In genomic region chr14:50711043-50711442, GRCh38 we compare ENCODE assay signal across 39 cellular contexts.
"Had no signal": no experiment of that assay in that cellular context is flagged by ENCODE, and none has a peak within 500 bp of the region (broad histone marks: within the 10 kb centered on the region; RNA-seq: fewer than 3 reads in every experiment).

No MANE protein-coding gene starts in this region.

- DNase-seq: activated effector memory CD4-positive, alpha-beta T cell treated with anti-CD3 and anti-CD28 coated beads, Interleukin-2, amount 50 U/mL, for 16 hours; activated effector memory CD4-positive, alpha-beta T cell treated with Interleukin-2 at 50 U/mL for 16 hours; activated gamma-delta T cell; activated gamma-delta T cell treated with Interleukin-2 at 50 U/mL for 16 hours; activated naive CD4-positive, alpha-beta T cell; activated naive CD4-positive, alpha-beta T cell treated with anti-CD3 and anti-CD28 coated beads for 36 hours; activated naive CD4-positive, alpha-beta T cell treated with anti-CD3 and anti-CD28 coated beads, Interleukin-2, amount 10 ng/mL, durations not matched to agents 7 days and 5 days; activated naive CD4-positive, alpha-beta T cell treated with anti-CD3 and anti-CD28 coated beads, Interleukin-2, amount 50 U/mL, for 16 hours; activated naive CD4-positive, alpha-beta T cell treated with Interleukin-2 at 50 U/mL for 16 hours; activated naive CD8-positive, alpha-beta T cell treated with anti-CD3 and anti-CD28 coated beads for 36 hours; activated naive CD8-positive, alpha-beta T cell treated with anti-CD3 and anti-CD28 coated beads, Interleukin-2, amount 10 ng/mL, durations not matched to agents 7 days and 5 days; activated naive CD8-positive, alpha-beta T cell treated with anti-CD3 and anti-CD28 coated beads, Interleukin-2, amount 50 U/mL, for 24 hours; activated T-cell treated with anti-CD3 and anti-CD28 coated beads, Interleukin-2, amount 50 U/mL, for 1 hour; activated T-cell treated with anti-CD3 and anti-CD28 coated beads, Interleukin-2, amount 50 U/mL, for 4 hours; activated T-cell treated with anti-CD3 and anti-CD28 coated beads, Interleukin-2, amount 50 U/mL, for 48 hours; activated T-cell treated with anti-CD3 and anti-CD28 coated beads, Interleukin-2, amount 50 U/mL, for 72 hours; adrenal gland; amniotic stem cell; amygdala; anterior cingulate cortex; aorta; body of pancreas; brain microvascular endothelial cell; caudate nucleus; central memory CD4-positive, alpha-beta T cell; cerebellar nuclear complex had no signal

- H3K4me1 Mint-ChIP-seq: activated naive CD4-positive, alpha-beta T cell treated with anti-CD3 and anti-CD28 coated beads, Interleukin-2, amount 10 ng/mL, durations not matched to agents 7 days and 5 days; activated naive CD4-positive, alpha-beta T cell treated with anti-CD3 and anti-CD28 coated beads, Interleukin-2, amount 50 U/mL, for 24 hours; activated naive CD8-positive, alpha-beta T cell treated with anti-CD3 and anti-CD28 coated beads for 36 hours; activated naive CD8-positive, alpha-beta T cell treated with anti-CD3 and anti-CD28 coated beads, Interleukin-2, amount 10 ng/mL, durations not matched to agents 7 days and 5 days; activated naive CD8-positive, alpha-beta T cell treated with anti-CD3 and anti-CD28 coated beads, Interleukin-2, amount 50 U/mL, for 24 hours; activated T-helper 17 cell treated with anti-CD3 and anti-CD28 coated beads, Interleukin-2, amount 50 U/mL, for 72 hours; brain; central memory CD8-positive, alpha-beta T cell had no signal

- H3K36me3 Mint-ChIP-seq: activated naive CD4-positive, alpha-beta T cell treated with anti-CD3 and anti-CD28 coated beads, Interleukin-2, amount 10 ng/mL, durations not matched to agents 7 days and 5 days; activated naive CD4-positive, alpha-beta T cell treated with anti-CD3 and anti-CD28 coated beads, Interleukin-2, amount 50 U/mL, for 24 hours; activated naive CD4-positive, alpha-beta T cell treated with anti-CD3 and anti-CD28 coated beads, Interleukin-2, amount 50 U/mL, for 72 hours; activated naive CD8-positive, alpha-beta T cell; activated naive CD8-positive, alpha-beta T cell treated with anti-CD3 and anti-CD28 coated beads for 36 hours; activated naive CD8-positive, alpha-beta T cell treated with anti-CD3 and anti-CD28 coated beads, Interleukin-2, amount 10 ng/mL, durations not matched to agents 7 days and 5 days; brain had no signal

- H3K4me1 ChIP-seq: adrenal gland, ascending aorta, breast epithelium had no signal

- H3K9me3 ChIP-seq: adrenal gland, ascending aorta, body of pancreas, breast epithelium had no signal

- H3K27me3 ChIP-seq: adrenal gland, ascending aorta, body of pancreas, brain microvascular endothelial cell, breast epithelium, cardiac muscle cell had no signal

- H3K27ac ChIP-seq: adrenal gland, ascending aorta, body of pancreas, brain microvascular endothelial cell, breast epithelium, cardiac muscle cell had no signal

- H3K27ac Mint-ChIP-seq: activated naive CD4-positive, alpha-beta T cell treated with anti-CD3 and anti-CD28 coated beads for 36 hours; activated naive CD4-positive, alpha-beta T cell treated with anti-CD3 and anti-CD28 coated beads, Interleukin-2, amount 10 ng/mL, durations not matched to agents 7 days and 5 days; activated naive CD4-positive, alpha-beta T cell treated with anti-CD3 and anti-CD28 coated beads, Interleukin-2, amount 50 U/mL, for 24 hours; activated naive CD4-positive, alpha-beta T cell treated with anti-CD3 and anti-CD28 coated beads, Interleukin-2, amount 50 U/mL, for 72 hours; activated naive CD8-positive, alpha-beta T cell; activated naive CD8-positive, alpha-beta T cell treated with anti-CD3 and anti-CD28 coated beads for 36 hours; activated naive CD8-positive, alpha-beta T cell treated with anti-CD3 and anti-CD28 coated beads, Interleukin-2, amount 10 ng/mL, durations not matched to agents 7 days and 5 days; activated naive CD8-positive, alpha-beta T cell treated with anti-CD3 and anti-CD28 coated beads, Interleukin-2, amount 50 U/mL, for 24 hours; activated T-cell treated with anti-CD3 and anti-CD28 coated beads, Interleukin-2, amount 50 U/mL, for 72 hours; activated T-helper 1 cell treated with anti-CD3 and anti-CD28 coated beads, Interleukin-12 subunit alpha, Interleukin-12 subunit beta, Interleukin-2, Interleukin-4 antibody, amounts not matched to agents 30 ng/mL and 10 ng/mL and 1 ng/mL, durations not matched to agents 14 hours and 24 hours and 36 hours; activated T-helper 17 cell treated with anti-CD3 and anti-CD28 coated beads, Interleukin-2, amount 50 U/mL, for 72 hours; activated T-helper 2 cell treated with anti-CD3 and anti-CD28 coated beads, Interferon-gamma antibody, Interleukin-2, Interleukin-4, amounts not matched to agents 10 μg/mL and 5 μg/mL and 100 μg/mL, durations not matched to agents 14 hours and 24 hours and 36 hours; brain had no signal

- H3K4me3 Mint-ChIP-seq: activated naive CD4-positive, alpha-beta T cell treated with anti-CD3 and anti-CD28 coated beads for 36 hours; activated naive CD4-positive, alpha-beta T cell treated with anti-CD3 and anti-CD28 coated beads, Interleukin-2, amount 10 ng/mL, durations not matched to agents 7 days and 5 days; activated naive CD4-positive, alpha-beta T cell treated with anti-CD3 and anti-CD28 coated beads, Interleukin-2, amount 50 U/mL, for 24 hours; activated naive CD8-positive, alpha-beta T cell; activated naive CD8-positive, alpha-beta T cell treated with anti-CD3 and anti-CD28 coated beads for 36 hours; activated naive CD8-positive, alpha-beta T cell treated with anti-CD3 and anti-CD28 coated beads, Interleukin-2, amount 10 ng/mL, durations not matched to agents 7 days and 5 days; activated naive CD8-positive, alpha-beta T cell treated with anti-CD3 and anti-CD28 coated beads, Interleukin-2, amount 50 U/mL, for 24 hours; activated T-cell treated with anti-CD3 and anti-CD28 coated beads, Interleukin-2, amount 50 U/mL, for 4 hours; activated T-cell treated with anti-CD3 and anti-CD28 coated beads, Interleukin-2, amount 50 U/mL, for 72 hours; activated T-helper 1 cell treated with anti-CD3 and anti-CD28 coated beads, Interleukin-12 subunit alpha, Interleukin-12 subunit beta, Interleukin-2, Interleukin-4 antibody, amounts not matched to agents 30 ng/mL and 10 ng/mL and 1 ng/mL, durations not matched to agents 14 hours and 24 hours and 36 hours; activated T-helper 17 cell treated with anti-CD3 and anti-CD28 coated beads, Interleukin-2, amount 50 U/mL, for 72 hours; brain; central memory CD8-positive, alpha-beta T cell had no signal

- ATAC-seq: activated naive CD4-positive, alpha-beta T cell treated with anti-CD3 and anti-CD28 coated beads, Interleukin-2, amount 50 U/mL, for 72 hours; activated naive CD8-positive, alpha-beta T cell treated with anti-CD3 and anti-CD28 coated beads, Interleukin-2, amount 50 U/mL, for 24 hours; activated T-cell treated with anti-CD3 and anti-CD28 coated beads, Interleukin-2, amount 50 U/mL, for 4 hours; activated T-cell treated with anti-CD3 and anti-CD28 coated beads, Interleukin-2, amount 50 U/mL, for 72 hours; activated T-helper 17 cell treated with anti-CD3 and anti-CD28 coated beads, Interleukin-2, amount 50 U/mL, for 72 hours; body of pancreas had no signal

- H3K36me3 ChIP-seq: adrenal gland, ascending aorta, brain microvascular endothelial cell, breast epithelium, cardiac muscle cell had no signal

- H3K27me3 Mint-ChIP-seq: activated naive CD8-positive, alpha-beta T cell treated with anti-CD3 and anti-CD28 coated beads for 36 hours; activated T-helper 17 cell treated with anti-CD3 and anti-CD28 coated beads, Interleukin-2, amount 50 U/mL, for 72 hours; central memory CD8-positive, alpha-beta T cell had no signal

- H3K4me3 ChIP-seq: adrenal gland, ascending aorta, body of pancreas, breast epithelium, cardiac muscle cell had no signal

- H3K9me3 Mint-ChIP-seq: activated naive CD4-positive, alpha-beta T cell treated with anti-CD3 and anti-CD28 coated beads for 36 hours; activated naive CD4-positive, alpha-beta T cell treated with anti-CD3 and anti-CD28 coated beads, Interleukin-2, amount 10 ng/mL, durations not matched to agents 7 days and 5 days; activated naive CD4-positive, alpha-beta T cell treated with anti-CD3 and anti-CD28 coated beads, Interleukin-2, amount 50 U/mL, for 24 hours; activated naive CD4-positive, alpha-beta T cell treated with anti-CD3 and anti-CD28 coated beads, Interleukin-2, amount 50 U/mL, for 72 hours; activated naive CD8-positive, alpha-beta T cell treated with anti-CD3 and anti-CD28 coated beads for 36 hours; activated naive CD8-positive, alpha-beta T cell treated with anti-CD3 and anti-CD28 coated beads, Interleukin-2, amount 10 ng/mL, durations not matched to agents 7 days and 5 days; activated naive CD8-positive, alpha-beta T cell treated with anti-CD3 and anti-CD28 coated beads, Interleukin-2, amount 50 U/mL, for 24 hours; activated T-cell treated with anti-CD3 and anti-CD28 coated beads, Interleukin-2, amount 50 U/mL, for 4 hours; activated T-cell treated with anti-CD3 and anti-CD28 coated beads, Interleukin-2, amount 50 U/mL, for 72 hours; activated T-helper 1 cell treated with anti-CD3 and anti-CD28 coated beads, Interleukin-12 subunit alpha, Interleukin-12 subunit beta, Interleukin-2, Interleukin-4 antibody, amounts not matched to agents 30 ng/mL and 10 ng/mL and 1 ng/mL, durations not matched to agents 14 hours and 24 hours and 36 hours; activated T-helper 17 cell treated with anti-CD3 and anti-CD28 coated beads, Interleukin-2, amount 50 U/mL, for 72 hours; activated T-helper 2 cell treated with anti-CD3 and anti-CD28 coated beads, Interferon-gamma antibody, Interleukin-2, Interleukin-4, amounts not matched to agents 10 μg/mL and 5 μg/mL and 100 μg/mL, durations not matched to agents 14 hours and 24 hours and 36 hours; brain; central memory CD8-positive, alpha-beta T cell had no signal

- FAIRE-seq: astrocyte, bronchial epithelial cell had no signal
